ENCODE assay signal across 13 cellular contexts in genomic region chr12:93009533-93009932, GRCh38.
"Had no signal": no experiment of that assay in that cellular context is flagged by ENCODE, and none has a peak within 500 bp of the region (broad histone marks: within the 10 kb centered on the region; RNA-seq: fewer than 3 reads in every experiment).

No MANE protein-coding gene starts in this region.

- H3K4me1 ChIP-seq: lower lobe of right lung had no signal

- H3K9me3 ChIP-seq: lower lobe of right lung, pancreas had no signal

- H3K27me3 ChIP-seq: dorsolateral prefrontal cortex, pancreas had no signal

- H3K36me3 ChIP-seq: lower lobe of right lung, pancreas had no signal

- H3K4me3 ChIP-seq: dorsolateral prefrontal cortex, lower lobe of right lung, pancreas had no signal

- ATAC-seq: esophagus mucosa, lower lobe of right lung, pancreas had no signal

- DNase-seq: activated CD4-positive, alpha-beta memory T cell treated with anti-CD3 and anti-CD28 coated beads, Interleukin-2, amount 10 ng/mL, durations not matched to agents 7 days and 5 days; activated CD4-positive, alpha-beta T cell treated with anti-CD3 and anti-CD28 coated beads for 1 hour; activated gamma-delta T cell treated with Interleukin-2 at 50 U/mL for 16 hours; activated naive CD8-positive, alpha-beta T cell treated with anti-CD3 and anti-CD28 coated beads for 36 hours; activated T-cell treated with anti-CD3 and anti-CD28 coated beads, Interleukin-2, amount 50 U/mL, for 48 hours; dorsolateral prefrontal cortex; hypothalamus; kidney glomerular epithelial cell; lower lobe of right lung; pancreas; stimulated activated CD4-positive, alpha-beta T cell treated with anti-CD3 and anti-CD28 coated beads, Interleukin-12 subunit alpha, Interleukin-12 subunit beta, amount 100 ng/mL, for 4 hours; stimulated activated naive CD4-positive, alpha-beta T cell had no signal

- H3K27ac ChIP-seq: dorsolateral prefrontal cortex, lower lobe of right lung, pancreas had no signal
